In the genomic region with DNA sequence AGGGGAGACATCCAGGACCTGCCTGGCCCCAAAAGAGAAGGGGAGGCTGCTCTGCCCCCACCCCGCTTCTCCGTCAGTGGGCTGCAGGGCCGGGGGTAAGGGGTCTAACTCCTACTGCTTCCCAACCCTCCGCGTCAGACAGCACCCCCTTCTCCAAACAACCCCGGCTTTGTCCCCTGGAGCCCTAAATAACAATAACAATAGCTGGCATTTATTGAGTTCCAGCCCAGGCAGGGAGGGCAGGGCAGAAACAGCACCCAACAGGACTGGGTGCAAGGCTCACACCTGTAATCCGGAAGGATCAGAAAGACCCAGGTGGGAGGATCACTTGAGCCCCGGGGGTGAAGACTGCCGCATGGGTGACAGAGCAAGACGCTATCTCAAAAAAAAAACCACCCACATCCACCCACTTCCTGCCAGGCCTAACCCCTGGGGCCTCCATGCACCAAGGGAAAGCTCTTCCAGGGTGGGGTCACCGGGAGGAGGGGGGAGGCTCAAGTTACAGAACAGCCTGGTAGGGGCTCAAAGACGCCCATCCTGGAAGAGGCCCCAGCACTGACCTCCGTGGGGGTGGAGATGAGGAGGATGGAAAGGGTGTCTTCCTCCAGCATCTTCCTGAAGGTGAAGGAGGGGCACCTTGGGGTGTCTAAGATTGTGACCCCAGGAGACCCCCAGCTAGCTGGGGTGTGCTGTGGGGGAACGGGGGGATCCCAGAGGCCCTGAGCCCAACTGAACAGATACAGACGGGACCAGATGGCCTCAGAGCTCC, we compare ENCODE assay signal across 9 cellular contexts. TPM values are rescaled to one million over a fixed set of nuclear protein-coding genes. Genes with fewer than 3 reads are reported as not detected.
A peak's percentile ranks its signal among the peaks of the same experiment; 100 is the strongest.
DNase-seq lines count a peak whose midpoint lies in the region; ATAC-seq and TF ChIP-seq lines count a peak whose summit lies in the region.
"Had no signal": no experiment of that assay in that cellular context is flagged by ENCODE, and none has a peak within 500 bp of the region (broad histone marks: within the 10 kb centered on the region; RNA-seq: fewer than 3 reads in every experiment).

No MANE protein-coding gene starts in this region.

- H3K14ac ChIP-seq in H9 (ENCODE audit: insufficient read depth, low read length), result no peak overlapping the region

- TF ChIP-seq CTCF in Caco-2 (IDR thresholded peaks at IDR 0.05; ENCODE audit: insufficient read depth in 1 of 2, low read depth in 1 of 2, low read length in 1 of 2, severe bottlenecking in 1 of 2, unreplicated experiment in 1 of 2), result no peak
- TF ChIP-seq CTCF in H9 (conservative IDR thresholded peaks at IDR 0.05), result no peak

- no peak overlapping the region for H3K9ac ChIP-seq in H9 (ENCODE audit: extremely low read depth, insufficient read length, low read length)

- peak overlapping the region; percentile 47 for H3K4me3 Mint-ChIP-seq in Caco-2 (ENCODE audit: unreplicated experiment)
- H3K4me3 Mint-ChIP-seq in H9, result peak overlapping the region; percentile 49 to 62; a peak in 4 of 5 replicates
- peak overlapping the region; percentile 79 to 80 for H3K4me3 Mint-ChIP-seq in effector memory CD8-positive, alpha-beta T cell

- H2BK5ac ChIP-seq in H9 (ENCODE audit: insufficient read length, low read length), result no peak overlapping the region

- H3K36me3 ChIP-seq in Caco-2 (ENCODE audit: control insufficient read depth, insufficient read depth, low read length), result no peaks in the 10 kb centered on the region

- H3K18ac ChIP-seq in H9 (ENCODE audit: insufficient read length, low read depth, low read length), result no peak overlapping the region

- no peaks in the 10 kb centered on the region for H3K79me1 ChIP-seq in H9 (ENCODE audit: insufficient read depth, low read depth, low read length, poor library complexity, severe bottlenecking)

- H3K4me1 ChIP-seq in Caco-2 (no peaks in the 10 kb centered on the region), H9 (ENCODE audit: insufficient read depth, low read length) (peaks cover 2% of the 10 kb centered on the region; the same call in 1 of the 2 replicates)

- POLR2A ChIA-PET in Caco-2 (lab: Charles Lee), result no interaction called here

- H3T11ph ChIP-seq in H9 (ENCODE audit: low read length), result no peak overlapping the region

- no peak overlapping the region for H3K4me3 ChIP-seq in Caco-2 (ENCODE audit: low read depth, low read length)

- CTCF ChIA-PET in Caco-2 (lab: Charles Lee), result interaction anchor here (0.6 kb wide), 1 partner anchor 129 kb away, joined by 3 read pairs; no protein-coding TSS in a partner anchor

- H3K27ac ChIP-seq in H9 (ENCODE audit: insufficient read length, low read depth, low read length), result no peak overlapping the region

- intact Hi-C loops in Caco-2 (cut with micrococcal nuclease; ENCODE audit: unreplicated experiment), result no loop called here

- no peak overlapping the region for H2AK5ac ChIP-seq in H9 (ENCODE audit: insufficient read length, low read length)

- H3K23ac ChIP-seq in H9 (ENCODE audit: insufficient read length, low read depth, low read length), result no peak overlapping the region

- H3K4me1 Mint-ChIP-seq in Caco-2 (ENCODE audit: low read depth, unreplicated experiment), result no peaks in the 10 kb centered on the region
- H3K4me1 Mint-ChIP-seq in H9, result peaks cover 22 to 38% of the 10 kb centered on the region in 2 experiments
- peaks cover 9 to 14% of the 10 kb centered on the region in 2 donors for H3K4me1 Mint-ChIP-seq in effector memory CD8-positive, alpha-beta T cell (ENCODE audit: low read depth in 2 of 2)

- no peaks in the 10 kb centered on the region for H3K79me2 ChIP-seq in H9 (ENCODE audit: insufficient read depth, low read length)

- peaks cover 4% of the 10 kb centered on the region for H3K9me3 ChIP-seq in Caco-2
- no peaks in the 10 kb centered on the region for H3K9me3 ChIP-seq in H9 (ENCODE audit: control insufficient read depth, low read depth, low read length)

- peak; percentile 70 for ATAC-seq in effector memory CD8-positive, alpha-beta T cell (replicated peaks)
- no peak for ATAC-seq in GM18858 (IDR thresholded peaks at IDR 0.05; ENCODE audit: unreplicated experiment)

- no peak overlapping the region for H3K56ac ChIP-seq in H9 (ENCODE audit: insufficient read length, low read depth, low read length)

- H2BK12ac ChIP-seq in H9 (ENCODE audit: insufficient read length, low read depth, low read length), result no peak overlapping the region

- no peaks in the 10 kb centered on the region for H3K27me3 ChIP-seq in Caco-2 (replicated peaks; ENCODE audit: control insufficient read depth, insufficient read depth, low read length)
- no peaks in the 10 kb centered on the region for H3K27me3 ChIP-seq in H9 (ENCODE audit: insufficient read depth, low read length)

- no peak for DNase-seq in Caco-2
- DNase-seq in H9, result peak; percentile 59
- peak; percentile 44 for DNase-seq in RPMI8226
- peak in 2 of 3 experiments; percentile 56 to 59 for DNase-seq in effector memory CD8-positive, alpha-beta T cell
- no peak for DNase-seq in NCI-H1105 treated with DMSO at 0.1 percent for 48 hours (lab: John Stamatoyannopoulos, UW)
- DNase-seq in NCI-H82 treated with DMSO at 0.1 percent for 48 hours (lab: John Stamatoyannopoulos, UW; ENCODE audit: unreplicated experiment), result no peak
- DNase-seq in NCI-H510A (lab: John Stamatoyannopoulos, UW), result no peak

- H4K8ac ChIP-seq in H9 (replicated peaks; ENCODE audit: insufficient read length, low read depth, low read length), result no peak overlapping the region

- peaks cover 3% of the 10 kb centered on the region for H4K20me1 ChIP-seq in H9 (ENCODE audit: control insufficient read depth, insufficient read depth, insufficient read length)

- H2BK120ac ChIP-seq in H9 (ENCODE audit: low read depth, low read length, poor library complexity, severe bottlenecking), result no peak overlapping the region

- H2BK20ac ChIP-seq in H9 (ENCODE audit: low read depth, low read length, poor library complexity, severe bottlenecking), result no peak overlapping the region

- no peak overlapping the region for H4K5ac ChIP-seq in H9 (ENCODE audit: insufficient read length, low read depth, low read length)

- no TSS peak for BruUV-seq in Caco-2 (replicated peaks; lab: Mats Ljungman, UMichigan)

- no CpG with 5 or more reads among the region's 15 CpGs for WGBS in H9 (ENCODE audit: extremely low coverage, insufficient read length, low lambda C conversion rate)

- H3K27me3 Mint-ChIP-seq in Caco-2 (ENCODE audit: insufficient read depth, unreplicated experiment) (no peaks in the 10 kb centered on the region), H9 (ENCODE audit: low read depth) (no peaks in the 10 kb centered on the region; the same call in 1 of the 2 replicates)
- peaks cover 13 to 31% of the 10 kb centered on the region in 2 donors for H3K27me3 Mint-ChIP-seq in effector memory CD8-positive, alpha-beta T cell

- no peak overlapping the region for H3K27ac Mint-ChIP-seq in Caco-2 (ENCODE audit: unreplicated experiment)
- peak overlapping the region; percentile 89 to 96 (median 93); a peak in 5 of 7 replicates for H3K27ac Mint-ChIP-seq in H9
- peak overlapping the region; percentile 92 to 94 for H3K27ac Mint-ChIP-seq in effector memory CD8-positive, alpha-beta T cell

- no peak overlapping the region for H2AFZ ChIP-seq in H9 (ENCODE audit: low read length)

- H4K91ac ChIP-seq in H9 (ENCODE audit: insufficient read length, low read depth, low read length), result no peak overlapping the region

- H2BK15ac ChIP-seq in H9 (ENCODE audit: low read depth, low read length), result no peak overlapping the region

- H3K36me3 Mint-ChIP-seq in Caco-2 (ENCODE audit: insufficient read depth, unreplicated experiment), result peaks cover 15% of the 10 kb centered on the region
- H3K36me3 Mint-ChIP-seq in H9 (ENCODE audit: insufficient read depth in 1 of 3, low read depth in 3 of 3), result peaks cover 0 to 3% (median 2%) of the 10 kb centered on the region in 3 experiments; a peak in 3 of 7 replicates
- peaks cover 25% of the 10 kb centered on the region for H3K36me3 Mint-ChIP-seq in effector memory CD8-positive, alpha-beta T cell (ENCODE audit: insufficient read depth)

- H3K4me2 ChIP-seq in H9 (ENCODE audit: insufficient read depth, insufficient read length, low read length), result peak overlapping the region; percentile 41

- no peak overlapping the region for H3K4ac ChIP-seq in H9 (ENCODE audit: low read depth, low read length)

- H3K9me3 Mint-ChIP-seq in Caco-2 (ENCODE audit: unreplicated experiment) (no peaks in the 10 kb centered on the region), H9 (no peaks in the 10 kb centered on the region)
- no peaks in the 10 kb centered on the region for H3K9me3 Mint-ChIP-seq in effector memory CD8-positive, alpha-beta T cell

- H3K23me2 ChIP-seq in H9 (ENCODE audit: insufficient read length, low read depth, low read length, poor library complexity, severe bottlenecking), result peaks cover 9% of the 10 kb centered on the region

RNA-seq across cellular contexts. Expression of gene FNDC11, which starts 1.3 kb away (rescaled TPM):
- 0.39 TPM in 1 of 2 replicates, not detected in the other for total RNA-seq in Caco-2 (2022)
- total RNA-seq in H9 (2021), result 2.5 and 2.7 TPM in 2 replicates

RNA-seq across cellular contexts. Expression of gene SRMS, which starts 5.1 kb away (rescaled TPM):
- total RNA-seq in Caco-2 (2022), result not detected in 2 replicates
- total RNA-seq in H9 (2021), result 0.70 and 0.79 TPM in 2 replicates
- total RNA-seq: skeletal muscle tissue had no signal

RNA-seq across cellular contexts. Expression of gene PTK6, which starts 15.5 kb away (rescaled TPM):
- total RNA-seq in Caco-2 (2022), result 0.42 and 0.64 TPM in 2 replicates
- total RNA-seq in H9 (2021), result 0.44 and 0.46 TPM in 2 replicates
- total RNA-seq: skeletal muscle tissue had no signal

RNA-seq across cellular contexts. Expression of gene HELZ2, which starts 21.4 kb away (rescaled TPM):
- 35.2 and 36.5 TPM in 2 replicates for total RNA-seq in Caco-2 (2022)
- total RNA-seq in H9 (2021), result 27.9 and 29.3 TPM in 2 replicates

RNA-seq across cellular contexts. Expression of gene PPDPF, which starts 32.1 kb away (rescaled TPM):
- total RNA-seq in Caco-2 (2022), result 511 and 634 TPM in 2 replicates
- 149 and 153 TPM in 2 replicates for total RNA-seq in H9 (2021)

Comparison
In these comparisons a context has a peak if more than half of its experiments do, and no peak if none do; other contexts are left out.
1. DNase-seq: peak in H9 (single experiment), RPMI8226 (single experiment) and effector memory CD8-positive, alpha-beta T cell (2 of 3); none in Caco-2 (0 of 2), NCI-H1105 treated with DMSO at 0.1 percent for 48 hours (single experiment), NCI-H82 treated with DMSO at 0.1 percent for 48 hours (single experiment) and NCI-H510A (single experiment).
2. Peak in every context shown above with its lines, with median percentiles within 50 percentile points of each other: H3K4me3 Mint-ChIP-seq.